In genomic region chr11:2541881-2542361, GRCh38 we compare ENCODE assay signal across 25 cellular contexts.
DNase-seq lines count a peak whose midpoint lies in the region; ATAC-seq and TF ChIP-seq lines count a peak whose summit lies in the region.
"Had no signal": no experiment of that assay in that cellular context is flagged by ENCODE, and none has a peak within 500 bp of the region (broad histone marks: within the 10 kb centered on the region; RNA-seq: fewer than 3 reads in every experiment).

No MANE protein-coding gene starts in this region.

- DNase-seq in Right ventricle myocardium inferior (ENCODE audit: missing footprints) = peak; percentile 17
- no peak for DNase-seq in right atrium auricular region (ENCODE audit: low spot score)
- DNase-seq in heart left ventricle = peak in 4 of 5 donors; percentile 11 to 30 (median 18)
- DNase-seq in natural killer cell = peak; percentile 7
- DNase-seq in aorta = peak; percentile 20 to 54
- DNase-seq: activated CD4-positive, alpha-beta T cell treated with anti-CD3 and anti-CD28 coated beads for 4 hours; CD4-positive, alpha-beta T cell; colonic mucosa; EL; foreskin melanocyte; NCI-H2029 treated with DMSO at 0.1 percent for 48 hours; NCI-H2227 treated with DMSO at 0.1 percent for 48 hours; NCI-H748 treated with DMSO at 0.1 percent for 48 hours; RPMI8226; SK-N-SH; stimulated activated CD4-positive, alpha-beta T cell treated with anti-CD3 and anti-CD28 coated beads, Interleukin-4, amount 100 ng/mL, for 1 hour; stimulated activated naive CD4-positive, alpha-beta T cell; thyroid gland had no signal

- no peak overlapping the region for H3K27ac ChIP-seq in right atrium auricular region
- no peak overlapping the region for H3K27ac ChIP-seq in heart left ventricle
- no peak overlapping the region for H3K27ac ChIP-seq in aorta (ENCODE audit: low read depth in 1 of 2, low read length in 2 of 2)
- H3K27ac ChIP-seq: breast epithelium, colonic mucosa, esophagus muscularis mucosa, hepatocyte, neural progenitor cell, thyroid gland had no signal

- H3K4me3 Mint-ChIP-seq in natural killer cell = no peak overlapping the region
- H3K4me3 Mint-ChIP-seq: CD4-positive, alpha-beta T cell; neural progenitor cell had no signal

- no peaks in the 10 kb centered on the region for H3K9me3 Mint-ChIP-seq in natural killer cell
- H3K9me3 Mint-ChIP-seq: CD4-positive, alpha-beta T cell; neural progenitor cell had no signal

- TF ChIP-seq CTCF in right atrium auricular region (IDR thresholded peaks at IDR 0.05) (no peak), heart left ventricle (IDR thresholded peaks at IDR 0.05) (no peak), natural killer cell (IDR thresholded peaks at IDR 0.05) (no peak)

- H3K4me1 ChIP-seq in right atrium auricular region = no peaks in the 10 kb centered on the region
- H3K4me1 ChIP-seq in heart left ventricle = no peaks in the 10 kb centered on the region
- no peaks in the 10 kb centered on the region for H3K4me1 ChIP-seq in aorta (ENCODE audit: control insufficient read depth in 1 of 2, insufficient read depth in 2 of 2, low read length in 2 of 2)
- H3K4me1 ChIP-seq: breast epithelium, colonic mucosa, esophagus muscularis mucosa, thyroid gland had no signal

- H3K4me3 ChIP-seq in right atrium auricular region = no peak overlapping the region
- H3K4me3 ChIP-seq in heart left ventricle = no peak overlapping the region
- H3K4me3 ChIP-seq in aorta (ENCODE audit: low read length in 2 of 2) = no peak overlapping the region
- H3K4me3 ChIP-seq: breast epithelium, colonic mucosa, esophagus muscularis mucosa, hepatocyte, neural progenitor cell, thyroid gland had no signal

- no peaks in the 10 kb centered on the region for H3K36me3 Mint-ChIP-seq in natural killer cell
- H3K36me3 Mint-ChIP-seq: neural progenitor cell had no signal

- H3K27me3 ChIP-seq in right atrium auricular region (no peaks in the 10 kb centered on the region), heart left ventricle (no peaks in the 10 kb centered on the region), aorta (ENCODE audit: control insufficient read depth in 1 of 2, insufficient read depth in 2 of 2, low read length in 1 of 2) (no peaks in the 10 kb centered on the region)
- H3K27me3 ChIP-seq: breast epithelium, colonic mucosa, esophagus muscularis mucosa, hepatocyte, thyroid gland had no signal

- no peaks in the 10 kb centered on the region for H3K9me3 ChIP-seq in right atrium auricular region
- no peaks in the 10 kb centered on the region for H3K9me3 ChIP-seq in heart left ventricle
- no peaks in the 10 kb centered on the region for H3K9me3 ChIP-seq in aorta (ENCODE audit: control insufficient read depth, low read length)
- H3K9me3 ChIP-seq: breast epithelium, colonic mucosa, esophagus muscularis mucosa, SK-N-SH, thyroid gland had no signal

- ATAC-seq in Right ventricle myocardium inferior = no peak
- ATAC-seq in heart left ventricle = peak in 1 of 4 donors; percentile 15
- no peak for ATAC-seq in natural killer cell
- ATAC-seq in aorta (ENCODE audit: low FRiP score) = no peak
- ATAC-seq in GM21723 (IDR thresholded peaks at IDR 0.05; ENCODE audit: unreplicated experiment) = no peak
- no peak for ATAC-seq in GM18907 (IDR thresholded peaks at IDR 0.05; ENCODE audit: unreplicated experiment)
- no peak for ATAC-seq in GM21737 (IDR thresholded peaks at IDR 0.05; ENCODE audit: unreplicated experiment)

- peaks cover 0 to 3% of the 10 kb centered on the region in 2 donors for H3K27me3 Mint-ChIP-seq in natural killer cell (ENCODE audit: low read depth in 2 of 2)
- H3K27me3 Mint-ChIP-seq: CD4-positive, alpha-beta T cell had no signal

- 78 to 87% (median 85%) methylated on average over 10 to 14 of the region's 14 CpGs for WGBS in heart left ventricle, 4 donors
- WGBS in aorta, 2 donors = 84 to 86% methylated on average over 14 of the region's 14 CpGs

- TF ChIP-seq POLR2A in heart left ventricle (IDR thresholded peaks at IDR 0.05) = no peak

- no peak overlapping the region for H3K27ac Mint-ChIP-seq in natural killer cell
- H3K27ac Mint-ChIP-seq: CD4-positive, alpha-beta T cell; neural progenitor cell had no signal

- no peaks in the 10 kb centered on the region for H3K4me1 Mint-ChIP-seq in natural killer cell

- H3K36me3 ChIP-seq in right atrium auricular region (no peaks in the 10 kb centered on the region), heart left ventricle (no peaks in the 10 kb centered on the region), aorta (ENCODE audit: control insufficient read depth in 1 of 2, insufficient read depth in 2 of 2, low read length in 1 of 2) (no peaks in the 10 kb centered on the region)
- H3K36me3 ChIP-seq: breast epithelium, colonic mucosa, esophagus muscularis mucosa, neural progenitor cell, thyroid gland had no signal

- intact Hi-C loops in Right ventricle myocardium inferior (cut with DNase I) (no loop called here), heart left ventricle (cut with DNase I) (loop anchor here in 2 of 10 donors (10.0 kb wide), 2 partner anchors 153 to 233 kb away; partner anchors contain the start of gene KCNQ1OT1 (in 1 of the 2)), natural killer cell (cut with micrococcal nuclease) (no loop called here), aorta (cut with DNase I) (no loop called here)
